ENCODE assay signal across 27 cellular contexts in the genomic region with DNA sequence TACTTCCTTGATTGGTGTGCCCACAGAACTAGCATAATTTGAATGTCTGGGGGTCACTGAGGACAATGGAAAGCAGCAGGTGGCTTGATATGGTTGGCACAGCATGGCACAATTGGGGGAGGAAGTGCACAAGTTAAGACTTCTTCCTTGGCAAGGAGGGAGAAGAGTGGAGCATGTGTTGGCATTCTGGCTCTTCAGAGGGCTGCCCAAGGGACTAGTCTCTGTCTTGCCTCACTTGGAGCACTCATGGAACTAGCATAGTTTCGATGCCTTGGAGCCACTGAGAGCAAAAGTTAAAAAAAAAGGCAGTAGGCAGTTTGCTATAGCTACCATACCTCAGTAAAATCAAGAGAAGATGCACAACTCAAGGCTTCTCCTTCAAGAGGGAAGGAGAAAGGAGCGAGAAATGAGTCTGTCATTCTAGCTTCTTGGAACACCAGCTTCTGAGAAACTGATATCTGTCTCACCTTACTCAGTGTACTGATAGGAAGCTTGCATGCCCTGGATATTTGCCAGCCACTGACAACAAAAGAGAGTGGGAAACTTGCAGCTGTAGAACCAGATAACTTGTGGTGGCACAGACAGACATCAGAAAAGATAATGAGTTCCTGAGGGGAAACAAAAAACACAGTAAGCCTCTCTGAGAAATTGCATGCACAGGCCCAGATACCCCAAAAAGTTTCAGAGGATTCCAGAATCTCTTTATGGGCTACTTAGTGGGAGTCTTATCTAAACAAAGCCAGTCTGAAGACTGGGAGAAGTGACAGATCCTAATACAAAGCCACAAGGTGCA.
DNase-seq lines count a peak whose midpoint lies in the region; ATAC-seq, FAIRE-seq and TF ChIP-seq lines count a peak whose summit lies in the region.
"Had no signal": no experiment of that assay in that cellular context is flagged by ENCODE, and none has a peak within 500 bp of the region (broad histone marks: within the 10 kb centered on the region; RNA-seq: fewer than 3 reads in every experiment).

No MANE protein-coding gene starts in this region.

- H3K79me2 ChIP-seq in H1 (ENCODE audit: control insufficient read depth in 1 of 2, insufficient read depth in 2 of 2, low read length in 2 of 2), result no peaks in the 10 kb centered on the region

- H3K4me1 Mint-ChIP-seq in naive thymus-derived CD4-positive, alpha-beta T cell, result peaks cover 0 to 17% (median 0%) of the 10 kb centered on the region in 7 donors

- H4K20me1 ChIP-seq in H1 (replicated peaks in 1 of 2; ENCODE audit: control insufficient read depth in 1 of 2, insufficient read depth in 2 of 2, low read length in 2 of 2), result no peaks in the 10 kb centered on the region

- 80% methylated on average over 2 of the region's 2 CpGs; no CpG with 5 or more reads in 1 of the 2 experiments for WGBS in H1 (ENCODE audit: extremely low coverage in 1 of 2, insufficient coverage in 1 of 2, insufficient read length in 1 of 2, insufficient replicate concordance in 2 of 2, low coverage in 1 of 2, low lambda C conversion rate in 2 of 2, missing lambda C conversion rate in 1 of 2), 2 experiments

- CTCF ChIA-PET in H1 (lab: Charles Lee; ENCODE audit: partially characterized antibody), result interaction anchor here (0.8 kb wide), 1 partner anchor 250 kb away, joined by 3 read pairs; no protein-coding TSS in a partner anchor
- CTCF ChIA-PET in naive thymus-derived CD4-positive, alpha-beta T cell (lab: Charles Lee), result interaction anchor here (1.1 kb wide), 1 partner anchor 10 kb away, joined by 7 read pairs; no protein-coding TSS in a partner anchor

- H2AFZ ChIP-seq in H1 (ENCODE audit: low read length), result peak overlapping the region; percentile 57; the same call in 1 of the 2 replicates

- H3K23ac ChIP-seq in H1 (ENCODE audit: insufficient read length), result no peak overlapping the region

- no peak overlapping the region for H4K91ac ChIP-seq in H1 (replicated peaks; ENCODE audit: insufficient read length, low read length)

- no peaks in the 10 kb centered on the region for H3K79me1 ChIP-seq in H1 (ENCODE audit: low read depth, low read length)

- no peak overlapping the region for H3K4ac ChIP-seq in H1 (replicated peaks; ENCODE audit: insufficient read length, low read depth, low read length)

- TF ChIP-seq EP300 in H1 (IDR thresholded peaks at IDR 0.05; ENCODE audit: borderline replicate concordance in 1 of 2, low read depth in 2 of 2, low read length in 2 of 2), result no peak

- H2AK5ac ChIP-seq in H1 (ENCODE audit: low read depth, low read length), result no peak overlapping the region

- H3K4me3 Mint-ChIP-seq in naive thymus-derived CD4-positive, alpha-beta T cell, result no peak overlapping the region
- H3K4me3 Mint-ChIP-seq: activated CD4-positive, alpha-beta T cell treated with anti-CD3 and anti-CD28 coated beads, Interleukin-2, amount 10 ng/mL, durations not matched to agents 24 days and 14 days; endodermal cell had no signal

- no peaks in the 10 kb centered on the region for H3K4me1 ChIP-seq in H1 (replicated peaks in 1 of 4; ENCODE audit: control insufficient read depth in 3 of 4, insufficient read depth in 4 of 4, low read length in 3 of 4)
- H3K4me1 ChIP-seq in naive thymus-derived CD4-positive, alpha-beta T cell (ENCODE audit: control insufficient read depth in 2 of 2, insufficient read depth in 2 of 2, low read length in 2 of 2), result no peaks in the 10 kb centered on the region
- H3K4me1 ChIP-seq: breast epithelium, gastroesophageal sphincter, right lobe of liver, suprapubic skin had no signal

- H3K9me3 Mint-ChIP-seq in naive thymus-derived CD4-positive, alpha-beta T cell, result peaks cover 0 to 6% (median 0%) of the 10 kb centered on the region in 11 donors

- H2BK5ac ChIP-seq in H1 (ENCODE audit: low read depth, low read length), result no peak overlapping the region

- no peaks in the 10 kb centered on the region for H3K23me2 ChIP-seq in H1 (ENCODE audit: low read depth, low read length)

- no peak for TF ChIP-seq POLR2A in H1 (IDR thresholded peaks at IDR 0.05; ENCODE audit: control extremely low read depth in 1 of 2, low read depth in 2 of 2, low read length in 2 of 2)

- H3K9ac ChIP-seq in H1 (replicated peaks in 1 of 4; ENCODE audit: extremely low read depth in 1 of 4, low read depth in 3 of 4, low read length in 3 of 4), result no peak overlapping the region

- no peak overlapping the region for H3K4me3 ChIP-seq in H1 (ENCODE audit: extremely low read depth in 1 of 4, insufficient read depth in 2 of 4, low read depth in 3 of 4, low read length in 4 of 4)
- no peak overlapping the region for H3K4me3 ChIP-seq in naive thymus-derived CD4-positive, alpha-beta T cell (ENCODE audit: low read length)
- H3K4me3 ChIP-seq: breast epithelium, coronary artery, gastroesophageal sphincter, right lobe of liver, suprapubic skin had no signal

- POLR2A ChIA-PET in H1 (lab: Charles Lee; ENCODE audit: partially characterized antibody), result no interaction called here
- POLR2A ChIA-PET in naive thymus-derived CD4-positive, alpha-beta T cell (lab: Charles Lee), result no interaction called here

- H3K4me2 ChIP-seq in H1 (ENCODE audit: insufficient read depth in 1 of 2, low read depth in 2 of 2, low read length in 2 of 2), result no peak overlapping the region

- no peaks in the 10 kb centered on the region for H3K36me3 ChIP-seq in H1 (ENCODE audit: control insufficient read depth in 2 of 4, insufficient read depth in 4 of 4, low read length in 3 of 4)
- H3K36me3 ChIP-seq in naive thymus-derived CD4-positive, alpha-beta T cell (ENCODE audit: control insufficient read depth in 2 of 3, insufficient read depth in 3 of 3, low read length in 3 of 3), result no peaks in the 10 kb centered on the region
- H3K36me3 ChIP-seq: breast epithelium, gastroesophageal sphincter, right lobe of liver, suprapubic skin had no signal

- H2BK20ac ChIP-seq in H1 (ENCODE audit: low read length), result no peak overlapping the region

- H3K14ac ChIP-seq in H1 (ENCODE audit: insufficient read length), result no peak overlapping the region

- no peak overlapping the region for H3K18ac ChIP-seq in H1 (ENCODE audit: extremely low read depth, low read length)

- no peak overlapping the region for H2BK120ac ChIP-seq in H1 (replicated peaks; ENCODE audit: low read depth, low read length)

- H3K56ac ChIP-seq in H1 (replicated peaks; ENCODE audit: insufficient read length, low read depth, low read length), result no peak overlapping the region

- H4K5ac ChIP-seq in H1 (ENCODE audit: insufficient read length, low read depth, low read length), result no peak overlapping the region

- no peak overlapping the region for H4K8ac ChIP-seq in H1 (ENCODE audit: extremely low read depth, insufficient read depth, low read length)

- FAIRE-seq in H1 (lab: Jason Lieb, UNC), result no peak
- FAIRE-seq: GM12891, TTC549, urothelium cell line had no signal

- H3K27ac ChIP-seq in H1 (ENCODE audit: low read depth, low read length), result no peak overlapping the region
- no peak overlapping the region for H3K27ac ChIP-seq in naive thymus-derived CD4-positive, alpha-beta T cell (ENCODE audit: low read depth, low read length)
- H3K27ac ChIP-seq: breast epithelium, coronary artery, gastroesophageal sphincter, right lobe of liver, suprapubic skin had no signal

- TF ChIP-seq RAD21 in H1 (IDR thresholded peaks at IDR 0.05 in 1 of 2, conservative IDR thresholded peaks at IDR 0.05 in 1 of 2; ENCODE audit: low read depth in 2 of 2, low read length in 2 of 2), result no peak

- peaks cover 0 to 8% (median 0%) of the 10 kb centered on the region in 5 donors for H3K36me3 Mint-ChIP-seq in naive thymus-derived CD4-positive, alpha-beta T cell

- intact Hi-C loops in naive thymus-derived CD4-positive, alpha-beta T cell (cut with micrococcal nuclease), result no loop called here

- ATAC-seq in GM18511 (IDR thresholded peaks at IDR 0.05; ENCODE audit: unreplicated experiment), result peak; percentile 78
- no peak for ATAC-seq in naive thymus-derived CD4-positive, alpha-beta T cell
- ATAC-seq: gastroesophageal sphincter, PC-3, right lobe of liver had no signal

- H3K27me3 Mint-ChIP-seq in naive thymus-derived CD4-positive, alpha-beta T cell, result peaks cover 0 to 15% (median 9%) of the 10 kb centered on the region in 5 donors

- DNase-seq in CMK (ENCODE audit: low read depth) (peak; percentile 100), OCI-M1 (lab: John Stamatoyannopoulos, UW) (peak; percentile 99), H1 (ENCODE audit: low read depth in 1 of 2, low spot score in 2 of 2) (no peak), LoVo (ENCODE audit: low spot score) (no peak)
- DNase-seq in activated T-cell treated with anti-CD3 and anti-CD28 coated beads, Interleukin-2, amount 50 U/mL, for 48 hours, result no peak
- no peak for DNase-seq in naive thymus-derived CD4-positive, alpha-beta T cell
- DNase-seq: activated CD4-positive, alpha-beta T cell treated with anti-CD3 and anti-CD28 coated beads, Interleukin-2, amount 10 ng/mL, durations not matched to agents 24 days and 14 days; activated CD8-positive, alpha-beta memory T cell treated with anti-CD3 and anti-CD28 coated beads, Interleukin-2, amount 50 U/mL, for 48 hours; DMS79 treated with DMSO at 0.1 percent for 48 hours; endodermal cell; HCEC 1CT; islet precursor cell; Kasumi-1; NCI-H1105; NCI-H2029 treated with DMSO at 0.1 percent for 48 hours; NCI-H446 treated with DMSO at 0.1 percent for 48 hours; PC-3; right lobe of liver; SIG-M5 had no signal

- H2BK15ac ChIP-seq in H1 (ENCODE audit: low read length), result no peak overlapping the region

- peaks cover 0 to 1% (median 0%) of the 10 kb centered on the region in 4 experiments; a peak in 1 of 7 replicates for H3K27me3 ChIP-seq in H1 (replicated peaks in 1 of 4; ENCODE audit: control insufficient read depth in 3 of 4, extremely low read depth in 1 of 4, insufficient read depth in 3 of 4, low read length in 3 of 4)
- no peaks in the 10 kb centered on the region for H3K27me3 ChIP-seq in naive thymus-derived CD4-positive, alpha-beta T cell (ENCODE audit: control insufficient read depth in 2 of 2, insufficient read depth in 2 of 2, low read length in 2 of 2)
- H3K27me3 ChIP-seq: breast epithelium, gastroesophageal sphincter, right lobe of liver, suprapubic skin had no signal

- TF ChIP-seq CTCF in H1 (IDR thresholded peaks at IDR 0.05; ENCODE audit: control extremely low read depth in 1 of 3, insufficient read depth in 1 of 3, low read depth in 1 of 3, low read length in 3 of 3), result no peak

- H3K9me3 ChIP-seq in H1 (ENCODE audit: insufficient read depth in 2 of 2, low read depth in 1 of 2, low read length in 1 of 2), result no peaks in the 10 kb centered on the region
- H3K9me3 ChIP-seq in naive thymus-derived CD4-positive, alpha-beta T cell (ENCODE audit: control insufficient read depth in 2 of 3, low read length in 3 of 3), result no peaks in the 10 kb centered on the region
- H3K9me3 ChIP-seq: breast epithelium, gastroesophageal sphincter, right lobe of liver, suprapubic skin had no signal

- H3K27ac Mint-ChIP-seq in naive thymus-derived CD4-positive, alpha-beta T cell, result no peak overlapping the region
- H3K27ac Mint-ChIP-seq: activated CD4-positive, alpha-beta T cell treated with anti-CD3 and anti-CD28 coated beads, Interleukin-2, amount 10 ng/mL, durations not matched to agents 24 days and 14 days; endodermal cell had no signal

- H2BK12ac ChIP-seq in H1 (ENCODE audit: low read depth, low read length), result no peak overlapping the region

Comparison
In these comparisons a context has a peak if more than half of its experiments do, and no peak if none do; other contexts are left out.
1. DNase-seq: peak in CMK (single experiment) and OCI-M1 (single experiment); none in H1 (0 of 2), activated T-cell treated with anti-CD3 and anti-CD28 coated beads, Interleukin-2, amount 50 U/mL, for 48 hours (0 of 2), naive thymus-derived CD4-positive, alpha-beta T cell (0 of 9) and LoVo (single experiment).